2 cellular contexts compared by ENCODE assay signal in the genomic region with DNA sequence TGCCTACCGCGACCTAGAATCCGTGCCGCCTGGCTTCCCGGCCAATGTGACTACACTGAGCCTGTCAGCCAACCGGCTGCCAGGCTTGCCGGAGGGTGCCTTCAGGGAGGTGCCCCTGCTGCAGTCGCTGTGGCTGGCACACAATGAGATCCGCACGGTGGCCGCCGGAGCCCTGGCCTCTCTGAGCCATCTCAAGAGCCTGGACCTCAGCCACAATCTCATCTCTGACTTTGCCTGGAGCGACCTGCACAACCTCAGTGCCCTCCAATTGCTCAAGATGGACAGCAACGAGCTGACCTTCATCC.
TF ChIP-seq lines count a peak whose summit lies in the region.

No MANE protein-coding gene starts in this region.

TF ChIP-seq in WTC11, 78 proteins besides CTCF, POLR2A, EP300 and RAD21:
- TF ChIP-seq FOXK1 (CRISPR knock-in tag; IDR thresholded peaks at IDR 0.05) (no peak), KAT7 (CRISPR knock-in tag; IDR thresholded peaks at IDR 0.05; ENCODE audit: borderline replicate concordance) (no peak), GRHL2 (CRISPR knock-in tag; IDR thresholded peaks at IDR 0.05; ENCODE audit: insufficient replicate concordance, severe bottlenecking) (no peak), OVOL2 (CRISPR knock-in tag; IDR thresholded peaks at IDR 0.05; ENCODE audit: borderline replicate concordance) (no peak), ATF1 (CRISPR knock-in tag; IDR thresholded peaks at IDR 0.05) (no peak), GABPB1 (CRISPR knock-in tag; IDR thresholded peaks at IDR 0.05) (no peak), JUN (CRISPR knock-in tag; IDR thresholded peaks at IDR 0.05) (no peak), ZNF219 (CRISPR knock-in tag; IDR thresholded peaks at IDR 0.05; ENCODE audit: borderline replicate concordance) (no peak)
- TF ChIP-seq, protein P1, sequence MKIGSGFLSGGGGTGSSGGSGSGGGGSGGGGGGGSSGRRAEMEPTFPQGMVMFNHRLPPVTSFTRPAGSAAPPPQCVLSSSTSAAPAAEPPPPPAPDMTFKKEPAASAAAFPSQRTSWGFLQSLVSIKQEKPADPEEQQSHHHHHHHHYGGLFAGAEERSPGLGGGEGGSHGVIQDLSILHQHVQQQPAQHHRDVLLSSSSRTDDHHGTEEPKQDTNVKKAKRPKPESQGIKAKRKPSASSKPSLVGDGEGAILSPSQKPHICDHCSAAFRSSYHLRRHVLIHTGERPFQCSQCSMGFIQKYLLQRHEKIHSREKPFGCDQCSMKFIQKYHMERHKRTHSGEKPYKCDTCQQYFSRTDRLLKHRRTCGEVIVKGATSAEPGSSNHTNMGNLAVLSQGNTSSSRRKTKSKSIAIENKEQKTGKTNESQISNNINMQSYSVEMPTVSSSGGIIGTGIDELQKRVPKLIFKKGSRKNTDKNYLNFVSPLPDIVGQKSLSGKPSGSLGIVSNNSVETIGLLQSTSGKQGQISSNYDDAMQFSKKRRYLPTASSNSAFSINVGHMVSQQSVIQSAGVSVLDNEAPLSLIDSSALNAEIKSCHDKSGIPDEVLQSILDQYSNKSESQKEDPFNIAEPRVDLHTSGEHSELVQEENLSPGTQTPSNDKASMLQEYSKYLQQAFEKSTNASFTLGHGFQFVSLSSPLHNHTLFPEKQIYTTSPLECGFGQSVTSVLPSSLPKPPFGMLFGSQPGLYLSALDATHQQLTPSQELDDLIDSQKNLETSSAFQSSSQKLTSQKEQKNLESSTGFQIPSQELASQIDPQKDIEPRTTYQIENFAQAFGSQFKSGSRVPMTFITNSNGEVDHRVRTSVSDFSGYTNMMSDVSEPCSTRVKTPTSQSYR (CRISPR knock-in tag; IDR thresholded peaks at IDR 0.05) = no peak
- TF ChIP-seq, protein P2, sequence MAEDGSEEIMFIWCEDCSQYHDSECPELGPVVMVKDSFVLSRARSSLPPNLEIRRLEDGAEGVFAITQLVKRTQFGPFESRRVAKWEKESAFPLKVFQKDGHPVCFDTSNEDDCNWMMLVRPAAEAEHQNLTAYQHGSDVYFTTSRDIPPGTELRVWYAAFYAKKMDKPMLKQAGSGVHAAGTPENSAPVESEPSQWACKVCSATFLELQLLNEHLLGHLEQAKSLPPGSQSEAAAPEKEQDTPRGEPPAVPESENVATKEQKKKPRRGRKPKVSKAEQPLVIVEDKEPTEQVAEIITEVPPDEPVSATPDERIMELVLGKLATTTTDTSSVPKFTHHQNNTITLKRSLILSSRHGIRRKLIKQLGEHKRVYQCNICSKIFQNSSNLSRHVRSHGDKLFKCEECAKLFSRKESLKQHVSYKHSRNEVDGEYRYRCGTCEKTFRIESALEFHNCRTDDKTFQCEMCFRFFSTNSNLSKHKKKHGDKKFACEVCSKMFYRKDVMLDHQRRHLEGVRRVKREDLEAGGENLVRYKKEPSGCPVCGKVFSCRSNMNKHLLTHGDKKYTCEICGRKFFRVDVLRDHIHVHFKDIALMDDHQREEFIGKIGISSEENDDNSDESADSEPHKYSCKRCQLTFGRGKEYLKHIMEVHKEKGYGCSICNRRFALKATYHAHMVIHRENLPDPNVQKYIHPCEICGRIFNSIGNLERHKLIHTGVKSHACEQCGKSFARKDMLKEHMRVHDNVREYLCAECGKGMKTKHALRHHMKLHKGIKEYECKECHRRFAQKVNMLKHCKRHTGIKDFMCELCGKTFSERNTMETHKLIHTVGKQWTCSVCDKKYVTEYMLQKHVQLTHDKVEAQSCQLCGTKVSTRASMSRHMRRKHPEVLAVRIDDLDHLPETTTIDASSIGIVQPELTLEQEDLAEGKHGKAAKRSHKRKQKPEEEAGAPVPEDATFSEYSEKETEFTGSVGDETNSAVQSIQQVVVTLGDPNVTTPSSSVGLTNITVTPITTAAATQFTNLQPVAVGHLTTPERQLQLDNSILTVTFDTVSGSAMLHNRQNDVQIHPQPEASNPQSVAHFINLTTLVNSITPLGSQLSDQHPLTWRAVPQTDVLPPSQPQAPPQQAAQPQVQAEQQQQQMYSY (CRISPR knock-in tag; IDR thresholded peaks at IDR 0.05) = no peak
- TF ChIP-seq, protein P3, sequence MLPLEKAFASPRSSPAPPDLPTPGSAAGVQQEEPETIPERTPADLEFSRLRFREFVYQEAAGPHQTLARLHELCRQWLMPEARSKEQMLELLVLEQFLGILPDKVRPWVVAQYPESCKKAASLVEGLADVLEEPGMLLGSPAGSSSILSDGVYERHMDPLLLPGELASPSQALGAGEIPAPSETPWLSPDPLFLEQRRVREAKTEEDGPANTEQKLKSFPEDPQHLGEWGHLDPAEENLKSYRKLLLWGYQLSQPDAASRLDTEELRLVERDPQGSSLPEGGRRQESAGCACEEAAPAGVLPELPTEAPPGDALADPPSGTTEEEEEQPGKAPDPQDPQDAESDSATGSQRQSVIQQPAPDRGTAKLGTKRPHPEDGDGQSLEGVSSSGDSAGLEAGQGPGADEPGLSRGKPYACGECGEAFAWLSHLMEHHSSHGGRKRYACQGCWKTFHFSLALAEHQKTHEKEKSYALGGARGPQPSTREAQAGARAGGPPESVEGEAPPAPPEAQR (CRISPR knock-in tag; IDR thresholded peaks at IDR 0.05) = no peak
- TF ChIP-seq, protein P4, sequence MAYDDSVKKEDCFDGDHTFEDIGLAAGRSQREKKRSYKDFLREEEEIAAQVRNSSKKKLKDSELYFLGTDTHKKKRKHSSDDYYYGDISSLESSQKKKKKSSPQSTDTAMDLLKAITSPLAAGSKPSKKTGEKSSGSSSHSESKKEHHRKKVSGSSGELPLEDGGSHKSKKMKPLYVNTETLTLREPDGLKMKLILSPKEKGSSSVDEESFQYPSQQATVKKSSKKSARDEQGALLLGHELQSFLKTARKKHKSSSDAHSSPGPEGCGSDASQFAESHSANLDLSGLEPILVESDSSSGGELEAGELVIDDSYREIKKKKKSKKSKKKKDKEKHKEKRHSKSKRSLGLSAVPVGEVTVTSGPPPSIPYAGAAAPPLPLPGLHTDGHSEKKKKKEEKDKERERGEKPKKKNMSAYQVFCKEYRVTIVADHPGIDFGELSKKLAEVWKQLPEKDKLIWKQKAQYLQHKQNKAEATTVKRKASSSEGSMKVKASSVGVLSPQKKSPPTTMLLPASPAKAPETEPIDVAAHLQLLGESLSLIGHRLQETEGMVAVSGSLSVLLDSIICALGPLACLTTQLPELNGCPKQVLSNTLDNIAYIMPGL (CRISPR knock-in tag; IDR thresholded peaks at IDR 0.05) = no peak
- TF ChIP-seq, protein P5, sequence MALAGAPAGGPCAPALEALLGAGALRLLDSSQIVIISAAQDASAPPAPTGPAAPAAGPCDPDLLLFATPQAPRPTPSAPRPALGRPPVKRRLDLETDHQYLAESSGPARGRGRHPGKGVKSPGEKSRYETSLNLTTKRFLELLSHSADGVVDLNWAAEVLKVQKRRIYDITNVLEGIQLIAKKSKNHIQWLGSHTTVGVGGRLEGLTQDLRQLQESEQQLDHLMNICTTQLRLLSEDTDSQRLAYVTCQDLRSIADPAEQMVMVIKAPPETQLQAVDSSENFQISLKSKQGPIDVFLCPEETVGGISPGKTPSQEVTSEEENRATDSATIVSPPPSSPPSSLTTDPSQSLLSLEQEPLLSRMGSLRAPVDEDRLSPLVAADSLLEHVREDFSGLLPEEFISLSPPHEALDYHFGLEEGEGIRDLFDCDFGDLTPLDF (CRISPR knock-in tag; IDR thresholded peaks at IDR 0.05) = no peak

TF ChIP-seq in H1, 55 proteins besides CTCF, POLR2A, EP300 and RAD21:
- no peak for TF ChIP-seq CEBPB (IDR thresholded peaks at IDR 0.05; ENCODE audit: low read depth, low read length)
- TF ChIP-seq SP4 (IDR thresholded peaks at IDR 0.05; ENCODE audit: low read length) = no peak
- no peak for TF ChIP-seq TBP (IDR thresholded peaks at IDR 0.05; ENCODE audit: low read depth, low read length)
